8 cellular contexts compared by ENCODE assay signal in genomic region chr4:4541040-4541631, GRCh38. TPM values are rescaled to one million over a fixed set of nuclear protein-coding genes. Genes with fewer than 3 reads are reported as not detected.
DNase-seq lines count a peak whose midpoint lies in the region; ATAC-seq and TF ChIP-seq lines count a peak whose summit lies in the region.

No MANE protein-coding gene starts in this region.

- H3K27ac Mint-ChIP-seq in T-helper 17 cell, result peak overlapping the region; percentile 96

- H3K4me3 Mint-ChIP-seq in T-helper 17 cell, result peak overlapping the region; percentile 98

- ATAC-seq in GM19023 (IDR thresholded peaks at IDR 0.05; ENCODE audit: unreplicated experiment) (peak; percentile 38), HG03571 (IDR thresholded peaks at IDR 0.05; ENCODE audit: unreplicated experiment) (peak; percentile 50), T-helper 17 cell (no peak), thoracic aorta (ENCODE audit: insufficient number of reproducible peaks, low FRiP score, low read depth) (no peak)

- POLR2A ChIA-PET in AG04450 (lab: Yijun Ruan, JAX), result interaction anchor here (1.4 kb wide), 1 partner anchor 15 kb away, joined by 6 read pairs; no protein-coding TSS in a partner anchor

- H3K27ac ChIP-seq in AG04450 (ENCODE audit: low read depth, low read length) (peak overlapping the region; percentile 88), thoracic aorta (peak overlapping the region; percentile 53 to 56)
- H3K27ac ChIP-seq in effector memory CD4-positive, alpha-beta T cell (ENCODE audit: insufficient read depth, low read length, poor library complexity, severe bottlenecking), result peak overlapping the region; percentile 79

- CTCF ChIA-PET in AG04450 (lab: Charles Lee), result interaction anchor here (1.7 to 2.1 kb wide), 2 partner anchors 22 to 34 kb away, joined by 6 to 10 read pairs; no protein-coding TSS in a partner anchor

- no peak for TF ChIP-seq CTCF in AG04450 (IDR thresholded peaks at IDR 0.05; ENCODE audit: low read depth, low read length)
- no peak for TF ChIP-seq CTCF in thoracic aorta (IDR thresholded peaks at IDR 0.05)

- H3K4me1 ChIP-seq in effector memory CD4-positive, alpha-beta T cell (ENCODE audit: control insufficient read depth, insufficient read depth, low read length, poor library complexity, severe bottlenecking), result peaks cover 12% of the 10 kb centered on the region
- H3K4me1 ChIP-seq in thoracic aorta (ENCODE audit: control insufficient read depth in 1 of 2, low read depth in 2 of 2), result peaks cover 19 to 37% of the 10 kb centered on the region in 2 donors

- no peaks in the 10 kb centered on the region for H3K27me3 Mint-ChIP-seq in T-helper 17 cell

- peaks cover 51% of the 10 kb centered on the region for H3K4me1 Mint-ChIP-seq in T-helper 17 cell

- H3K27me3 ChIP-seq in AG04450 (ENCODE audit: control insufficient read depth, insufficient read depth, low read length), result no peaks in the 10 kb centered on the region
- no peaks in the 10 kb centered on the region for H3K27me3 ChIP-seq in effector memory CD4-positive, alpha-beta T cell (replicated peaks; ENCODE audit: control insufficient read depth, insufficient read depth, low read length, poor library complexity, severe bottlenecking)
- H3K27me3 ChIP-seq in thoracic aorta (replicated peaks; ENCODE audit: insufficient read depth), result no peaks in the 10 kb centered on the region

- peak overlapping the region; percentile 94 for H3K4me3 ChIP-seq in AG04450 (ENCODE audit: low read depth, low read length)
- H3K4me3 ChIP-seq in effector memory CD4-positive, alpha-beta T cell (ENCODE audit: insufficient read depth, low read depth, low read length, poor library complexity, severe bottlenecking), result peak overlapping the region; percentile 99
- H3K4me3 ChIP-seq in thoracic aorta, result peak overlapping the region; percentile 87

- no peaks in the 10 kb centered on the region for H3K36me3 ChIP-seq in effector memory CD4-positive, alpha-beta T cell (ENCODE audit: control insufficient read depth, insufficient read depth, low read length)
- H3K36me3 ChIP-seq in thoracic aorta, result peaks cover 3% of the 10 kb centered on the region

- no peak for DNase-seq in AG04450 (ENCODE audit: low read depth, low spot score)
- DNase-seq in T-helper 17 cell, result no peak
- peak in 1 of 3 donors; percentile 1 for DNase-seq in effector memory CD4-positive, alpha-beta T cell
- DNase-seq in medulla oblongata (ENCODE audit: extremely low spot score), result peak; percentile 40
- no peak for DNase-seq in thoracic aorta (ENCODE audit: low spot score)
- no peak for DNase-seq in NK-92 treated with Interleukin-12 subunit alpha and Interleukin-12 subunit beta, amount 100 ng/mL, for 24 hours (lab: John Stamatoyannopoulos, UW)

- H3K36me3 Mint-ChIP-seq in T-helper 17 cell (ENCODE audit: low read depth), result no peaks in the 10 kb centered on the region

- H3K9me3 ChIP-seq in AG04450 (ENCODE audit: control insufficient read depth, insufficient read depth, low read length) (no peaks in the 10 kb centered on the region; the same call in 1 of the 2 replicates), T-helper 17 cell (ENCODE audit: control insufficient read depth, low read length, poor library complexity, severe bottlenecking) (no peaks in the 10 kb centered on the region), thoracic aorta (no peaks in the 10 kb centered on the region)
- no peaks in the 10 kb centered on the region for H3K9me3 ChIP-seq in effector memory CD4-positive, alpha-beta T cell (ENCODE audit: control insufficient read depth, low read length)

RNA-seq across cellular contexts. Expression of gene STX18, which starts 0.7 kb away (rescaled TPM):
- polyA plus RNA-seq in AG04450 (2011; rRNA removed), result 23.9 and 27.0 TPM in 2 replicates
- 19.6 and 24.4 TPM in 2 replicates for polyA minus RNA-seq in AG04450 (2011; rRNA and poly(A)+ RNA removed)
- 10 to 100 TPM; 21.7 to 27.8 TPM for total RNA-seq in T-helper 17 cell
- total RNA-seq in thoracic aorta, result 10 to 100 TPM; 18.5 to 39.8 TPM

Comparison
In these comparisons a context has a peak if more than half of its experiments do, and no peak if none do; other contexts are left out.
1. ATAC-seq: peak in GM19023 (single experiment) and HG03571 (single experiment); none in T-helper 17 cell (single experiment) and thoracic aorta (single experiment).
2. Peak in every context shown above with its lines, with median percentiles within 50 percentile points of each other: H3K27ac ChIP-seq and H3K4me3 ChIP-seq.